Comparison of ENCODE assay signal across 12 cellular contexts in genomic region chr4:138222041-138222440, GRCh38. TPM values are rescaled to one million over a fixed set of nuclear protein-coding genes. Genes with fewer than 3 reads are reported as not detected.
DNase-seq lines count a peak whose midpoint lies in the region; ATAC-seq and TF ChIP-seq lines count a peak whose summit lies in the region.
"Had no signal": no experiment of that assay in that cellular context is flagged by ENCODE, and none has a peak within 500 bp of the region (broad histone marks: within the 10 kb centered on the region; RNA-seq: fewer than 3 reads in every experiment).

No MANE protein-coding gene starts in this region.

- no peak for TF ChIP-seq EP300 in suprapubic skin (IDR thresholded peaks at IDR 0.05)

- H3K9ac ChIP-seq in neural progenitor cell: no peak overlapping the region

- no peaks in the 10 kb centered on the region for H3K27me3 ChIP-seq in MG63
- H3K27me3 ChIP-seq in neural progenitor cell: no peaks in the 10 kb centered on the region
- no peaks in the 10 kb centered on the region for H3K27me3 ChIP-seq in suprapubic skin

- H2AFZ ChIP-seq in neural progenitor cell (replicated peaks): no peak overlapping the region

- H3K4me1 Mint-ChIP-seq in chondrocyte (ENCODE audit: low read depth): peaks cover 58% of the 10 kb centered on the region
- H3K4me1 Mint-ChIP-seq in neural progenitor cell: peaks cover 65% of the 10 kb centered on the region
- H3K4me1 Mint-ChIP-seq: stimulated activated memory B cell treated with anti-CD40 and anti-IgM and Interleukin-4, amounts not matched to agents 10 μg/mL and 1 μg/mL and 100 μg/mL, for 72 hours had no signal

- H3F3A ChIP-seq in neural progenitor cell (ENCODE audit: low read depth): peaks cover 54% of the 10 kb centered on the region

- peak; percentile 46 for DNase-seq in D341Med (ENCODE audit: low spot score)
- peak; percentile 68 for DNase-seq in MG63
- no peak for DNase-seq in chondrocyte (ENCODE audit: low spot score)
- no peak for DNase-seq in neural progenitor cell (ENCODE audit: low spot score)
- no peak for DNase-seq in suprapubic skin (ENCODE audit: low spot score in 2 of 2)
- no peak for DNase-seq in KBM-7
- DNase-seq: activated effector memory CD4-positive, alpha-beta T cell treated with Interleukin-2 at 50 U/mL for 16 hours; KG1; NK-92 treated with Interleukin-12 subunit alpha and Interleukin-12 subunit beta, amount 100 ng/mL, for 24 hours had no signal

- H3K4me3 Mint-ChIP-seq in chondrocyte (ENCODE audit: unreplicated experiment) (no peak overlapping the region), neural progenitor cell (peak overlapping the region; percentile 6)
- H3K4me3 Mint-ChIP-seq: stimulated activated memory B cell treated with anti-CD40 and anti-IgM and Interleukin-4, amounts not matched to agents 10 μg/mL and 1 μg/mL and 100 μg/mL, for 72 hours had no signal

- peaks cover 48% of the 10 kb centered on the region for H3K36me3 ChIP-seq in MG63
- H3K36me3 ChIP-seq in neural progenitor cell: no peaks in the 10 kb centered on the region
- no peaks in the 10 kb centered on the region for H3K36me3 ChIP-seq in suprapubic skin

- in situ Hi-C loops in KBM-7 (cut with MboI; ENCODE audit: low pct_unique_long_range_greater_than_20kb, low sequenced_read_pairs): no loop called here

- TF ChIP-seq POLR2A in suprapubic skin (IDR thresholded peaks at IDR 0.05): no peak

- TF ChIP-seq CTCF in chondrocyte (IDR thresholded peaks at IDR 0.05): peak; percentile 60
- no peak for TF ChIP-seq CTCF in neural progenitor cell (IDR thresholded peaks at IDR 0.05)
- no peak for TF ChIP-seq CTCF in suprapubic skin (IDR thresholded peaks at IDR 0.05)

- 44% methylated on average over 4 of the region's 4 CpGs for WGBS in suprapubic skin

- H3K27me3 Mint-ChIP-seq in chondrocyte (ENCODE audit: low read depth): no peaks in the 10 kb centered on the region
- H3K27me3 Mint-ChIP-seq in neural progenitor cell (ENCODE audit: insufficient read depth, low read depth): peaks cover 3% of the 10 kb centered on the region

- H4K20me1 ChIP-seq in neural progenitor cell (ENCODE audit: low read depth): no peaks in the 10 kb centered on the region

- H3K9me3 Mint-ChIP-seq in chondrocyte (ENCODE audit: low read depth) (no peaks in the 10 kb centered on the region), neural progenitor cell (no peaks in the 10 kb centered on the region)

- H3K36me3 Mint-ChIP-seq in chondrocyte (ENCODE audit: low read depth) (peaks cover 16% of the 10 kb centered on the region), neural progenitor cell (peaks cover 4% of the 10 kb centered on the region)
- H3K36me3 Mint-ChIP-seq: stimulated activated memory B cell treated with anti-CD40 and anti-IgM and Interleukin-4, amounts not matched to agents 10 μg/mL and 1 μg/mL and 100 μg/mL, for 72 hours had no signal

- ATAC-seq in esophagus mucosa (no peak), HG02852 (IDR thresholded peaks at IDR 0.05; ENCODE audit: unreplicated experiment) (no peak)
- ATAC-seq: stimulated activated memory B cell treated with anti-CD40 and anti-IgM and Interleukin-4, amounts not matched to agents 10 μg/mL and 1 μg/mL and 100 μg/mL, for 72 hours had no signal

- no peaks in the 10 kb centered on the region for H3K9me3 ChIP-seq in MG63
- H3K9me3 ChIP-seq in neural progenitor cell (ENCODE audit: low read depth): no peaks in the 10 kb centered on the region
- no peaks in the 10 kb centered on the region for H3K9me3 ChIP-seq in suprapubic skin

- H3K4me3 ChIP-seq in MG63 (no peak overlapping the region), neural progenitor cell (no peak overlapping the region), suprapubic skin (no peak overlapping the region)

- H3K27ac Mint-ChIP-seq in chondrocyte (ENCODE audit: unreplicated experiment): peak overlapping the region; percentile 88
- H3K27ac Mint-ChIP-seq in neural progenitor cell: peak overlapping the region; percentile 59
- H3K27ac Mint-ChIP-seq: stimulated activated memory B cell treated with anti-CD40 and anti-IgM and Interleukin-4, amounts not matched to agents 10 μg/mL and 1 μg/mL and 100 μg/mL, for 72 hours had no signal

- no peaks in the 10 kb centered on the region for H3K79me2 ChIP-seq in neural progenitor cell (ENCODE audit: low read depth)

- H3K27ac ChIP-seq in neural progenitor cell: peak overlapping the region; percentile 90
- no peak overlapping the region for H3K27ac ChIP-seq in suprapubic skin

- peak overlapping the region; percentile 63 for H3K4me2 ChIP-seq in neural progenitor cell

- H3K4me1 ChIP-seq in neural progenitor cell (peaks cover 78% of the 10 kb centered on the region), suprapubic skin (no peaks in the 10 kb centered on the region)

RNA-seq across cellular contexts. Expression of gene SLC7A11, which starts 20.1 kb away (rescaled TPM):
- total RNA-seq in MG63 (2014; rRNA removed; shearing (Covaris generic); ENCODE audit: low replicate concordance): 7.3 and 10.3 TPM in 2 replicates
- 5.6 to 31.5 TPM (median 29.7 TPM) in 3 replicates for total RNA-seq in chondrocyte
- 7.0 and 9.6 TPM in 2 replicates for total RNA-seq in neural progenitor cell (ENCODE audit: low replicate concordance)
- total RNA-seq in suprapubic skin: 1 to 10 TPM in 2 of 4 donors, under 1 TPM in 2; 0.48 to 2.1 (median 1.2) TPM
- total RNA-seq in esophagus mucosa: 16.3 TPM

Comparison
In these comparisons a context has a peak if more than half of its experiments do, and no peak if none do; other contexts are left out.
1. DNase-seq: peak in D341Med (single experiment) and MG63 (single experiment); none in chondrocyte (single experiment), neural progenitor cell (single experiment), suprapubic skin (0 of 2) and KBM-7 (single experiment).